ENCODE assay signal across 10 cellular contexts in genomic region chr15:89378699-89379422, GRCh38. TPM values are rescaled to one million over a fixed set of nuclear protein-coding genes. Genes with fewer than 3 reads are reported as not detected.
DNase-seq lines count a peak whose midpoint lies in the region; ATAC-seq and TF ChIP-seq lines count a peak whose summit lies in the region.
"Had no signal": no experiment of that assay in that cellular context is flagged by ENCODE, and none has a peak within 500 bp of the region (broad histone marks: within the 10 kb centered on the region; RNA-seq: fewer than 3 reads in every experiment).

No MANE protein-coding gene starts in this region.

- H3K4me3 ChIP-seq in mesendoderm (ENCODE audit: low read length) (no peak overlapping the region), suprapubic skin (peak overlapping the region; percentile 44)

- no CpG with 5 or more reads among the region's 75 CpGs for WGBS in mesendoderm (ENCODE audit: extremely low coverage, insufficient coverage, low lambda C conversion rate)
- WGBS in suprapubic skin: 10% methylated on average over 14 of the region's 75 CpGs

- no peak overlapping the region for H3K18ac ChIP-seq in mesendoderm (ENCODE audit: low read length)

- H3K27me3 ChIP-seq in mesendoderm (ENCODE audit: insufficient read depth, low read length, poor library complexity): peaks cover 88% of the 10 kb centered on the region
- peaks cover 88% of the 10 kb centered on the region for H3K27me3 ChIP-seq in suprapubic skin

- H3K9ac ChIP-seq in mesendoderm (ENCODE audit: low read length): peak overlapping the region; percentile 20

- TF ChIP-seq CTCF in suprapubic skin (IDR thresholded peaks at IDR 0.05): no peak

- H3K4me1 ChIP-seq in mesendoderm (ENCODE audit: control insufficient read depth, low read depth, low read length) (no peaks in the 10 kb centered on the region), suprapubic skin (peaks cover 36% of the 10 kb centered on the region)

- no peaks in the 10 kb centered on the region for H3K9me3 Mint-ChIP-seq in dendritic cell treated with granulocyte-macrophage colony-stimulating factor and Interleukin-4, amounts not matched to agents 40 ng/mL and 50 ng/mL, for 4 days

- H4K5ac ChIP-seq in mesendoderm (ENCODE audit: low read length): no peak overlapping the region

- peak overlapping the region; percentile 39 for H3K4me2 ChIP-seq in mesendoderm (ENCODE audit: low read length)

- H3K36me3 Mint-ChIP-seq in T-helper 17 cell (ENCODE audit: low read depth): no peaks in the 10 kb centered on the region
- H3K36me3 Mint-ChIP-seq in dendritic cell treated with granulocyte-macrophage colony-stimulating factor and Interleukin-4, amounts not matched to agents 40 ng/mL and 50 ng/mL, for 4 days (ENCODE audit: low read depth): no peaks in the 10 kb centered on the region

- no peak overlapping the region for H3K27ac Mint-ChIP-seq in T-helper 17 cell
- H3K27ac Mint-ChIP-seq in dendritic cell treated with granulocyte-macrophage colony-stimulating factor and Interleukin-4, amounts not matched to agents 40 ng/mL and 50 ng/mL, for 4 days: peak overlapping the region; percentile 28

- no peaks in the 10 kb centered on the region for H3K36me3 ChIP-seq in mesendoderm (ENCODE audit: control insufficient read depth, insufficient read depth, low read length)
- no peaks in the 10 kb centered on the region for H3K36me3 ChIP-seq in suprapubic skin

- H2AK5ac ChIP-seq in mesendoderm (ENCODE audit: low read length): no peak overlapping the region

- H4K8ac ChIP-seq in mesendoderm (ENCODE audit: low read depth, low read length): no peak overlapping the region

- DNase-seq in T-helper 17 cell (no peak), mesendoderm (no peak), suprapubic skin (ENCODE audit: low spot score in 2 of 2) (no peak), mucosa of gallbladder (ENCODE audit: low spot score) (no peak), SW480 (ENCODE audit: low spot score) (no peak)
- DNase-seq: NCI-H2107, SW 1271 had no signal

- H3K4me1 Mint-ChIP-seq in T-helper 17 cell: peaks cover 5% of the 10 kb centered on the region
- peaks cover 22% of the 10 kb centered on the region for H3K4me1 Mint-ChIP-seq in dendritic cell treated with granulocyte-macrophage colony-stimulating factor and Interleukin-4, amounts not matched to agents 40 ng/mL and 50 ng/mL, for 4 days (ENCODE audit: low read depth)

- H3K27me3 Mint-ChIP-seq in T-helper 17 cell: peaks cover 92% of the 10 kb centered on the region
- H3K27me3 Mint-ChIP-seq in dendritic cell treated with granulocyte-macrophage colony-stimulating factor and Interleukin-4, amounts not matched to agents 40 ng/mL and 50 ng/mL, for 4 days: peaks cover 74% of the 10 kb centered on the region

- H3K79me1 ChIP-seq in mesendoderm (ENCODE audit: low read length): no peaks in the 10 kb centered on the region

- H3K27ac ChIP-seq in mesendoderm (ENCODE audit: low read depth, low read length): no peak overlapping the region
- H3K27ac ChIP-seq in suprapubic skin: no peak overlapping the region

- H3K23ac ChIP-seq in mesendoderm (ENCODE audit: low read length): no peak overlapping the region

- no peak for TF ChIP-seq EP300 in suprapubic skin (IDR thresholded peaks at IDR 0.05)

- no peak overlapping the region for H2BK15ac ChIP-seq in mesendoderm (replicated peaks; ENCODE audit: low read depth)

- H3K4ac ChIP-seq in mesendoderm (ENCODE audit: low read depth, low read length): peak overlapping the region; percentile 22

- no peaks in the 10 kb centered on the region for H3K9me3 ChIP-seq in T-helper 17 cell (ENCODE audit: control insufficient read depth, low read length, poor library complexity, severe bottlenecking)
- H3K9me3 ChIP-seq in suprapubic skin: no peaks in the 10 kb centered on the region

- ATAC-seq in T-helper 17 cell (no peak), GM18519 (IDR thresholded peaks at IDR 0.05; ENCODE audit: low FRiP score, unreplicated experiment) (no peak), GM21447 (IDR thresholded peaks at IDR 0.05; ENCODE audit: unreplicated experiment) (no peak)

- H2BK120ac ChIP-seq in mesendoderm (ENCODE audit: low read depth, low read length): no peak overlapping the region

- no peaks in the 10 kb centered on the region for H3K79me2 ChIP-seq in mesendoderm (ENCODE audit: control insufficient read depth, insufficient read depth, low read length)

- H2BK5ac ChIP-seq in mesendoderm (ENCODE audit: low read length): no peak overlapping the region

- TF ChIP-seq POLR2A in suprapubic skin (IDR thresholded peaks at IDR 0.05): no peak

- peak overlapping the region; percentile 38 for H3K56ac ChIP-seq in mesendoderm (ENCODE audit: low read length)

- H3K4me3 Mint-ChIP-seq in T-helper 17 cell: peak overlapping the region; percentile 59
- H3K4me3 Mint-ChIP-seq in dendritic cell treated with granulocyte-macrophage colony-stimulating factor and Interleukin-4, amounts not matched to agents 40 ng/mL and 50 ng/mL, for 4 days: peak overlapping the region; percentile 65

- intact Hi-C loops in dendritic cell treated with granulocyte-macrophage colony-stimulating factor and Interleukin-4, amounts not matched to agents 40 ng/mL and 50 ng/mL, for 4 days (cut with micrococcal nuclease): no loop called here

RNA-seq across cellular contexts. Expression of gene POLG, which starts 44.2 kb away (rescaled TPM):
- total RNA-seq in T-helper 17 cell (100 to 1,000 TPM; 114 to 128 TPM), suprapubic skin (100 to 1,000 TPM in 2 of 4 donors, 10 to 100 TPM in 2; 78.7 to 131 (median 94.6) TPM), mucosa of gallbladder (56.2 TPM)
- polyA plus RNA-seq in mesendoderm (2013, experiment 1 of 2): 17.7 TPM
- 17.3 TPM for polyA plus RNA-seq in mesendoderm (2013, experiment 2 of 2)
